In genomic region chr4:141711211-141711610, GRCh38 we compare ENCODE assay signal across 8 cellular contexts.
DNase-seq lines count a peak whose midpoint lies in the region; ATAC-seq, FAIRE-seq and TF ChIP-seq lines count a peak whose summit lies in the region.
"Had no signal": no experiment of that assay in that cellular context is flagged by ENCODE, and none has a peak within 500 bp of the region (broad histone marks: within the 10 kb centered on the region; RNA-seq: fewer than 3 reads in every experiment).

No MANE protein-coding gene starts in this region.

- ATAC-seq in GM18520 (IDR thresholded peaks at IDR 0.05; ENCODE audit: unreplicated experiment): peak; percentile 45
- no peak for ATAC-seq in gastrocnemius medialis
- ATAC-seq in HG02623 (IDR thresholded peaks at IDR 0.05; ENCODE audit: unreplicated experiment): no peak
- ATAC-seq: right cardiac atrium had no signal

- H3K4me3 ChIP-seq in H1 (ENCODE audit: extremely low read depth in 1 of 4, insufficient read depth in 2 of 4, low read depth in 3 of 4, low read length in 4 of 4): no peak overlapping the region
- H3K4me3 ChIP-seq in gastrocnemius medialis: no peak overlapping the region

- H3K23me2 ChIP-seq in H1 (ENCODE audit: low read depth, low read length): no peaks in the 10 kb centered on the region

- H3K9me3 ChIP-seq in H1 (ENCODE audit: insufficient read depth in 2 of 2, low read depth in 1 of 2, low read length in 1 of 2) (no peaks in the 10 kb centered on the region; a peak in 1 of 4 replicates), gastrocnemius medialis (peaks cover 0 to 11% (median 0%) of the 10 kb centered on the region in 3 donors)

- in situ Hi-C loops in gastrocnemius medialis (cut with MboI; ENCODE audit: low sequenced_read_pairs in 4 of 4): no loop called here

- no peak overlapping the region for H3K23ac ChIP-seq in H1 (ENCODE audit: insufficient read length)

- POLR2A ChIA-PET in H1 (lab: Charles Lee; ENCODE audit: partially characterized antibody): no interaction called here

- no peaks in the 10 kb centered on the region for H4K20me1 ChIP-seq in H1 (replicated peaks in 1 of 2; ENCODE audit: control insufficient read depth in 1 of 2, insufficient read depth in 2 of 2, low read length in 2 of 2)

- no peak overlapping the region for H4K8ac ChIP-seq in H1 (ENCODE audit: extremely low read depth, insufficient read depth, low read length)

- no peak overlapping the region for H3K4me2 ChIP-seq in H1 (ENCODE audit: insufficient read depth in 1 of 2, low read depth in 2 of 2, low read length in 2 of 2)

- no peak overlapping the region for H2BK120ac ChIP-seq in H1 (replicated peaks; ENCODE audit: low read depth, low read length)

- H3K4ac ChIP-seq in H1 (replicated peaks; ENCODE audit: insufficient read length, low read depth, low read length): no peak overlapping the region

- no peak overlapping the region for H2BK5ac ChIP-seq in H1 (ENCODE audit: low read depth, low read length)

- no peak overlapping the region for H2AK5ac ChIP-seq in H1 (ENCODE audit: low read depth, low read length)

- H3K9ac ChIP-seq in H1 (replicated peaks in 1 of 4; ENCODE audit: extremely low read depth in 1 of 4, low read depth in 3 of 4, low read length in 3 of 4): no peak overlapping the region

- H3K56ac ChIP-seq in H1 (replicated peaks; ENCODE audit: insufficient read length, low read depth, low read length): no peak overlapping the region

- H3K27me3 ChIP-seq in H1 (replicated peaks in 1 of 4; ENCODE audit: control insufficient read depth in 3 of 4, extremely low read depth in 1 of 4, insufficient read depth in 3 of 4, low read length in 3 of 4) (no peaks in the 10 kb centered on the region), gastrocnemius medialis (no peaks in the 10 kb centered on the region)

- H3K36me3 ChIP-seq in H1 (ENCODE audit: control insufficient read depth in 2 of 4, insufficient read depth in 4 of 4, low read length in 3 of 4) (no peaks in the 10 kb centered on the region), gastrocnemius medialis (no peaks in the 10 kb centered on the region)

- no peak overlapping the region for H3K18ac ChIP-seq in H1 (ENCODE audit: extremely low read depth, low read length)

- TF ChIP-seq CTCF in H1 (IDR thresholded peaks at IDR 0.05; ENCODE audit: control extremely low read depth in 1 of 3, insufficient read depth in 1 of 3, low read depth in 1 of 3, low read length in 3 of 3) (peak in 2 of 3 experiments; percentile 29 to 34; a peak in 2 of 4 replicates), gastrocnemius medialis (IDR thresholded peaks at IDR 0.05 in 4 of 5, conservative IDR thresholded peaks at IDR 0.05 in 1 of 5) (peak in 4 of 5 experiments; percentile 27 to 46 (median 40))

- no peak overlapping the region for H4K5ac ChIP-seq in H1 (ENCODE audit: insufficient read length, low read depth, low read length)

- H2BK15ac ChIP-seq in H1 (ENCODE audit: low read length): no peak overlapping the region

- H3K14ac ChIP-seq in H1 (ENCODE audit: insufficient read length): no peak overlapping the region

- no peak overlapping the region for H4K91ac ChIP-seq in H1 (replicated peaks; ENCODE audit: insufficient read length, low read length)

- DNase-seq in HuH-7 (ENCODE audit: low spot score) (peak; percentile 12), H1 (ENCODE audit: low read depth in 1 of 2, low spot score in 2 of 2) (no peak), gastrocnemius medialis (no peak), anterior cingulate cortex (lab: John Stamatoyannopoulos, UW) (no peak), C1 segment of cervical spinal cord (lab: John Stamatoyannopoulos, UW) (no peak)

- CTCF ChIA-PET in H1 (lab: Charles Lee; ENCODE audit: partially characterized antibody): interaction anchor here (0.5 to 3.8 kb wide), 12 partner anchors 8 to 703 kb away, joined by 3 to 25 read pairs (median 3); no protein-coding TSS in a partner anchor

- H3K27ac ChIP-seq in H1 (ENCODE audit: low read depth, low read length) (no peak overlapping the region), gastrocnemius medialis (no peak overlapping the region)

- no peak for FAIRE-seq in H1 (lab: Jason Lieb, UNC)

- no peaks in the 10 kb centered on the region for H3K79me1 ChIP-seq in H1 (ENCODE audit: low read depth, low read length)

- intact Hi-C loops in gastrocnemius medialis (cut with DNase I; ENCODE audit: low total_unique reads): loop anchor here (10.0 kb wide), 1 partner anchor 406 kb away; no protein-coding TSS in a partner anchor

- H3K4me1 ChIP-seq in H1 (replicated peaks in 1 of 4; ENCODE audit: control insufficient read depth in 3 of 4, insufficient read depth in 4 of 4, low read length in 3 of 4) (no peaks in the 10 kb centered on the region), gastrocnemius medialis (no peaks in the 10 kb centered on the region)

- H2AFZ ChIP-seq in H1 (ENCODE audit: low read length): no peak overlapping the region

- H2BK20ac ChIP-seq in H1 (ENCODE audit: low read length): no peak overlapping the region

- peak; percentile 33 to 46; a peak in 3 of 4 replicates for TF ChIP-seq RAD21 in H1 (IDR thresholded peaks at IDR 0.05 in 1 of 2, conservative IDR thresholded peaks at IDR 0.05 in 1 of 2; ENCODE audit: low read depth in 2 of 2, low read length in 2 of 2)

- no peaks in the 10 kb centered on the region for H3K79me2 ChIP-seq in H1 (ENCODE audit: control insufficient read depth in 1 of 2, insufficient read depth in 2 of 2, low read length in 2 of 2)

- WGBS in H1 (ENCODE audit: extremely low coverage in 1 of 2, insufficient coverage in 1 of 2, insufficient read length in 1 of 2, insufficient replicate concordance in 2 of 2, low coverage in 1 of 2, low lambda C conversion rate in 2 of 2, missing lambda C conversion rate in 1 of 2), 2 experiments: 95% methylated on average over 1 of the region's 1 CpG; no CpG with 5 or more reads in 1 of the 2 experiments

- TF ChIP-seq POLR2A in H1 (IDR thresholded peaks at IDR 0.05; ENCODE audit: control extremely low read depth in 1 of 2, low read depth in 2 of 2, low read length in 2 of 2): no peak
- no peak for TF ChIP-seq POLR2A in gastrocnemius medialis (IDR thresholded peaks at IDR 0.05)

- H2BK12ac ChIP-seq in H1 (ENCODE audit: low read depth, low read length): no peak overlapping the region

- no peak for TF ChIP-seq EP300 in H1 (IDR thresholded peaks at IDR 0.05; ENCODE audit: borderline replicate concordance in 1 of 2, low read depth in 2 of 2, low read length in 2 of 2)

TF ChIP-seq in H1, 55 proteins besides CTCF, POLR2A, EP300 and RAD21:
- no peak for TF ChIP-seq CBX8 (IDR thresholded peaks at IDR 0.05; ENCODE audit: borderline replicate concordance, low read depth, low read length)
- TF ChIP-seq CREB1 (IDR thresholded peaks at IDR 0.05): no peak
- no peak for TF ChIP-seq POU5F1 (IDR thresholded peaks at IDR 0.05; ENCODE audit: low read depth, low read length)
- TF ChIP-seq JUN (IDR thresholded peaks at IDR 0.05; ENCODE audit: low read depth, low read length): no peak
- TF ChIP-seq RFX5 (IDR thresholded peaks at IDR 0.05; ENCODE audit: borderline replicate concordance, low read depth, low read length): no peak
- TF ChIP-seq ATF2 (IDR thresholded peaks at IDR 0.05; ENCODE audit: low read length): no peak
- no peak for TF ChIP-seq SRF (IDR thresholded peaks at IDR 0.05; ENCODE audit: low read depth, low read length)
- TF ChIP-seq KDM4A (IDR thresholded peaks at IDR 0.05; ENCODE audit: low read depth, low read length, severe bottlenecking): no peak
- TF ChIP-seq, protein P1, sequence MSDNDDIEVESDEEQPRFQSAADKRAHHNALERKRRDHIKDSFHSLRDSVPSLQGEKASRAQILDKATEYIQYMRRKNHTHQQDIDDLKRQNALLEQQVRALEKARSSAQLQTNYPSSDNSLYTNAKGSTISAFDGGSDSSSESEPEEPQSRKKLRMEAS (IDR thresholded peaks at IDR 0.05): no peak
- no peak for TF ChIP-seq RXRA (IDR thresholded peaks at IDR 0.05; ENCODE audit: insufficient read depth, low read depth, low read length)
TF ChIP-seq in H1: peak in this region for 0.
